Comparison of ENCODE assay signal across 7 cellular contexts in genomic region chr7:44087914-44088838, GRCh38. TPM values are rescaled to one million over a fixed set of nuclear protein-coding genes. Genes with fewer than 3 reads are reported as not detected.
A peak's percentile ranks its signal among the peaks of the same experiment; 100 is the strongest.
DNase-seq lines count a peak whose midpoint lies in the region; ATAC-seq and TF ChIP-seq lines count a peak whose summit lies in the region.
"Had no signal": no experiment of that assay in that cellular context is flagged by ENCODE, and none has a peak within 500 bp of the region (broad histone marks: within the 10 kb centered on the region; RNA-seq: fewer than 3 reads in every experiment).

No MANE protein-coding gene starts in this region.

- CTCF ChIA-PET in activated CD4-positive, alpha-beta T cell treated with anti-CD3 and anti-CD28 coated beads, Interleukin-2, amount 10 ng/mL, durations not matched to agents 7 days and 5 days (lab: Charles Lee) = interaction anchor here (1.2 to 2.4 kb wide), 2 partner anchors 9 to 37 kb away, joined by 4 to 10 read pairs; no protein-coding TSS in a partner anchor

- H3K4me3 Mint-ChIP-seq in activated CD4-positive, alpha-beta T cell treated with anti-CD3 and anti-CD28 coated beads, Interleukin-2, amount 10 ng/mL, durations not matched to agents 7 days and 5 days = no peak overlapping the region
- no peak overlapping the region for H3K4me3 Mint-ChIP-seq in stimulated activated naive B cell treated with anti-CD40 and anti-IgM and Interleukin-4, amounts not matched to agents 10 μg/mL and 1 μg/mL and 100 μg/mL, for 72 hours

- TF ChIP-seq CTCF in testis (IDR thresholded peaks at IDR 0.05) = no peak

- H3K27me3 ChIP-seq in testis = no peaks in the 10 kb centered on the region

- no peak overlapping the region for H3K4me3 ChIP-seq in testis

- POLR2A ChIA-PET in activated CD4-positive, alpha-beta T cell treated with anti-CD3 and anti-CD28 coated beads, Interleukin-2, amount 10 ng/mL, durations not matched to agents 7 days and 5 days (lab: Charles Lee) = no interaction called here

- no peaks in the 10 kb centered on the region for H3K9me3 ChIP-seq in testis

- peak overlapping the region; percentile 32 to 85 for H3K27ac ChIP-seq in testis

- intact Hi-C loops in Right ventricle myocardium superior (cut with DNase I) (no loop called here), testis (cut with DNase I; ENCODE audit: low total_unique reads) (no loop called here)

- no peaks in the 10 kb centered on the region for H3K36me3 ChIP-seq in testis (ENCODE audit: low read depth, missing control alignments)

- peak; percentile 37 for DNase-seq in SK-MEL-5 (ENCODE audit: low read depth, low spot score)
- DNase-seq in Right ventricle myocardium superior = peak; percentile 85
- peak; percentile 63 for DNase-seq in testis
- no peak for DNase-seq in activated CD4-positive, alpha-beta T cell treated with anti-CD3 and anti-CD28 coated beads, Interleukin-2, amount 10 ng/mL, durations not matched to agents 7 days and 5 days
- DNase-seq in stimulated activated naive B cell treated with anti-CD40 and anti-IgM and Interleukin-4, amounts not matched to agents 10 μg/mL and 1 μg/mL and 100 μg/mL, for 72 hours = no peak
- DNase-seq: NCI-H2171 had no signal

- H3K4me1 Mint-ChIP-seq in activated CD4-positive, alpha-beta T cell treated with anti-CD3 and anti-CD28 coated beads, Interleukin-2, amount 10 ng/mL, durations not matched to agents 7 days and 5 days = peaks cover 6% of the 10 kb centered on the region
- H3K4me1 Mint-ChIP-seq in stimulated activated naive B cell treated with anti-CD40 and anti-IgM and Interleukin-4, amounts not matched to agents 10 μg/mL and 1 μg/mL and 100 μg/mL, for 72 hours = peaks cover 16 to 22% of the 10 kb centered on the region in 2 donors

- H3K36me3 Mint-ChIP-seq in activated CD4-positive, alpha-beta T cell treated with anti-CD3 and anti-CD28 coated beads, Interleukin-2, amount 10 ng/mL, durations not matched to agents 7 days and 5 days (ENCODE audit: low read depth) = no peaks in the 10 kb centered on the region
- H3K36me3 Mint-ChIP-seq in stimulated activated naive B cell treated with anti-CD40 and anti-IgM and Interleukin-4, amounts not matched to agents 10 μg/mL and 1 μg/mL and 100 μg/mL, for 72 hours = no peaks in the 10 kb centered on the region

- WGBS in testis, 2 donors = 50 to 57% methylated on average over 20 of the region's 20 CpGs

- in situ Hi-C loops in SK-MEL-5 (cut with HindIII; ENCODE audit: low pct_unique_long_range_greater_than_20kb, low sequenced_read_pairs) = loop anchor here (25.0 kb wide), 1 partner anchor 124 kb away; the partner anchor contains the start of gene YKT6

- no peaks in the 10 kb centered on the region for H3K27me3 Mint-ChIP-seq in activated CD4-positive, alpha-beta T cell treated with anti-CD3 and anti-CD28 coated beads, Interleukin-2, amount 10 ng/mL, durations not matched to agents 7 days and 5 days
- no peaks in the 10 kb centered on the region for H3K27me3 Mint-ChIP-seq in stimulated activated naive B cell treated with anti-CD40 and anti-IgM and Interleukin-4, amounts not matched to agents 10 μg/mL and 1 μg/mL and 100 μg/mL, for 72 hours

- ATAC-seq in Right ventricle myocardium superior (ENCODE audit: poor library complexity) (peak; percentile 82), GM18505 (IDR thresholded peaks at IDR 0.05; ENCODE audit: unreplicated experiment) (no peak)
- ATAC-seq in stimulated activated naive B cell treated with anti-CD40 and anti-IgM and Interleukin-4, amounts not matched to agents 10 μg/mL and 1 μg/mL and 100 μg/mL, for 72 hours (replicated peaks) = no peak

- no peaks in the 10 kb centered on the region for H3K9me3 Mint-ChIP-seq in activated CD4-positive, alpha-beta T cell treated with anti-CD3 and anti-CD28 coated beads, Interleukin-2, amount 10 ng/mL, durations not matched to agents 7 days and 5 days
- H3K9me3 Mint-ChIP-seq in stimulated activated naive B cell treated with anti-CD40 and anti-IgM and Interleukin-4, amounts not matched to agents 10 μg/mL and 1 μg/mL and 100 μg/mL, for 72 hours = no peaks in the 10 kb centered on the region

- no peak for TF ChIP-seq POLR2A in testis (IDR thresholded peaks at IDR 0.05)
- TF ChIP-seq POLR2A in GM18505 (IDR thresholded peaks at IDR 0.05; ENCODE audit: borderline replicate concordance, extremely low read depth, insufficient read depth, insufficient read length) = no peak

- H3K4me1 ChIP-seq in testis = peaks cover 23% of the 10 kb centered on the region

- no peak overlapping the region for H3K27ac Mint-ChIP-seq in activated CD4-positive, alpha-beta T cell treated with anti-CD3 and anti-CD28 coated beads, Interleukin-2, amount 10 ng/mL, durations not matched to agents 7 days and 5 days
- H3K27ac Mint-ChIP-seq in stimulated activated naive B cell treated with anti-CD40 and anti-IgM and Interleukin-4, amounts not matched to agents 10 μg/mL and 1 μg/mL and 100 μg/mL, for 72 hours = no peak overlapping the region

RNA-seq across cellular contexts. Expression of gene POLM, which starts 5.8 kb away (rescaled TPM):
- 12.7 and 13.7 TPM in 2 replicates for total RNA-seq in SK-MEL-5 (2014; rRNA removed; shearing (Covaris generic))
- polyA plus RNA-seq in SK-MEL-5 (2015; cell fraction: cytosol; rRNA removed) = 28.3 and 44.9 TPM in 2 replicates
- 164 and 205 TPM in 2 replicates for polyA plus RNA-seq in SK-MEL-5 (2015; cell fraction: nucleus; rRNA removed)
- total RNA-seq in Right ventricle myocardium superior (15.5 TPM), testis (10 to 100 TPM; 43.4 to 63.7 TPM)
- polyA plus RNA-seq in testis (ENCODE audit: insufficient read depth, low read depth, low replicate concordance) = 11.7 TPM
- 10 to 100 TPM; 31.8 to 38.2 TPM for total RNA-seq in activated CD4-positive, alpha-beta T cell treated with anti-CD3 and anti-CD28 coated beads, Interleukin-2, amount 10 ng/mL, durations not matched to agents 7 days and 5 days

RNA-seq across cellular contexts. Expression of gene AEBP1, which starts 16.0 kb away (rescaled TPM):
- total RNA-seq in SK-MEL-5 (2014; rRNA removed; shearing (Covaris generic)) = not detected in 2 replicates
- 0.04 and 0.25 TPM in 2 replicates for polyA plus RNA-seq in SK-MEL-5 (2015; cell fraction: cytosol; rRNA removed)
- polyA plus RNA-seq in SK-MEL-5 (2015; cell fraction: nucleus; rRNA removed) = not detected in 2 replicates
- total RNA-seq in Right ventricle myocardium superior (12.4 TPM), testis (100 to 1,000 TPM in 1 of 2 donors, 10 to 100 TPM in 1; 74.5 to 102 TPM)
- 168 TPM for polyA plus RNA-seq in testis (ENCODE audit: insufficient read depth, low read depth, low replicate concordance)
- total RNA-seq in activated CD4-positive, alpha-beta T cell treated with anti-CD3 and anti-CD28 coated beads, Interleukin-2, amount 10 ng/mL, durations not matched to agents 7 days and 5 days = 1 to 10 TPM; 4.1 to 4.8 TPM

RNA-seq across cellular contexts. Expression of gene PGAM2, which starts 22.8 kb away (rescaled TPM):
- not detected in 2 replicates for total RNA-seq in SK-MEL-5 (2014; rRNA removed; shearing (Covaris generic))
- not detected in 2 replicates for polyA plus RNA-seq in SK-MEL-5 (2015; cell fraction: cytosol; rRNA removed)
- polyA plus RNA-seq in SK-MEL-5 (2015; cell fraction: nucleus; rRNA removed) = not detected in 2 replicates
- total RNA-seq in Right ventricle myocardium superior = 1,131 TPM
- 100 to 1,000 TPM in 1 of 2 donors, 10 to 100 TPM in 1; 85.1 to 139 TPM for total RNA-seq in testis
- polyA plus RNA-seq in testis (ENCODE audit: insufficient read depth, low read depth, low replicate concordance) = 298 TPM
- total RNA-seq in activated CD4-positive, alpha-beta T cell treated with anti-CD3 and anti-CD28 coated beads, Interleukin-2, amount 10 ng/mL, durations not matched to agents 7 days and 5 days = under 1 TPM in 1 of 2 experiments, not detected in 1; 0.32 TPM

RNA-seq across cellular contexts. Expression of gene POLD2, which starts 35.2 kb away (rescaled TPM):
- 167 and 172 TPM in 2 replicates for total RNA-seq in SK-MEL-5 (2014; rRNA removed; shearing (Covaris generic))
- 195 and 204 TPM in 2 replicates for polyA plus RNA-seq in SK-MEL-5 (2015; cell fraction: cytosol; rRNA removed)
- polyA plus RNA-seq in SK-MEL-5 (2015; cell fraction: nucleus; rRNA removed) = 179 and 295 TPM in 2 replicates
- total RNA-seq in Right ventricle myocardium superior (75.3 TPM), testis (10 to 100 TPM; 59.4 to 61.9 TPM)
- 117 TPM for polyA plus RNA-seq in testis (ENCODE audit: insufficient read depth, low read depth, low replicate concordance)
- total RNA-seq in activated CD4-positive, alpha-beta T cell treated with anti-CD3 and anti-CD28 coated beads, Interleukin-2, amount 10 ng/mL, durations not matched to agents 7 days and 5 days = 100 to 1,000 TPM; 117 to 128 TPM

RNA-seq across cellular contexts. Expression of gene DBNL, which starts 43.7 kb away (rescaled TPM):
- total RNA-seq in SK-MEL-5 (2014; rRNA removed; shearing (Covaris generic)) = 146 and 161 TPM in 2 replicates
- polyA plus RNA-seq in SK-MEL-5 (2015; cell fraction: cytosol; rRNA removed) = 170 and 182 TPM in 2 replicates
- polyA plus RNA-seq in SK-MEL-5 (2015; cell fraction: nucleus; rRNA removed) = 134 and 151 TPM in 2 replicates
- total RNA-seq in Right ventricle myocardium superior (28.0 TPM), testis (10 to 100 TPM; 61.4 to 72.7 TPM)
- 50.0 TPM for polyA plus RNA-seq in testis (ENCODE audit: insufficient read depth, low read depth, low replicate concordance)
- total RNA-seq in activated CD4-positive, alpha-beta T cell treated with anti-CD3 and anti-CD28 coated beads, Interleukin-2, amount 10 ng/mL, durations not matched to agents 7 days and 5 days = 100 to 1,000 TPM; 152 to 168 TPM

Comparison
In these comparisons a context has a peak if more than half of its experiments do, and no peak if none do; other contexts are left out.
1. DNase-seq: peak in SK-MEL-5 (single experiment), Right ventricle myocardium superior (single experiment) and testis (single experiment); none in activated CD4-positive, alpha-beta T cell treated with anti-CD3 and anti-CD28 coated beads, Interleukin-2, amount 10 ng/mL, durations not matched to agents 7 days and 5 days (single experiment) and stimulated activated naive B cell treated with anti-CD40 and anti-IgM and Interleukin-4, amounts not matched to agents 10 μg/mL and 1 μg/mL and 100 μg/mL, for 72 hours (single experiment).
2. RNA of gene PGAM2, which starts 22.8 kb away (total RNA-seq): 1,131 TPM in Right ventricle myocardium superior (single experiment) and 85.1 to 139 TPM in testis; 0.32 TPM in activated CD4-positive, alpha-beta T cell treated with anti-CD3 and anti-CD28 coated beads, Interleukin-2, amount 10 ng/mL, durations not matched to agents 7 days and 5 days and not detected in SK-MEL-5; every median in the first group is over 10 times any median in the second.